1 cellular context compared by ENCODE assay signal in genomic region chr19:45462174-45462573, GRCh38.
TF ChIP-seq lines count a peak whose summit lies in the region.

No MANE protein-coding gene starts in this region.

TF ChIP-seq in GM23338, 12 proteins besides CTCF, POLR2A, EP300 and RAD21 (continued from another document):
- TF ChIP-seq ZNF462 (CRISPR knock-in tag; IDR thresholded peaks at IDR 0.05): no peak
- TF ChIP-seq EZH2phosphoT487 (IDR thresholded peaks at IDR 0.05; ENCODE audit: unreplicated experiment): no peak
- TF ChIP-seq POLR2AphosphoS5 (IDR thresholded peaks at IDR 0.05; ENCODE audit: low read depth): no peak
